7 cellular contexts compared by ENCODE assay signal in genomic region chr1:156383023-156383422, GRCh38. TPM values are rescaled to one million over a fixed set of nuclear protein-coding genes. Genes with fewer than 3 reads are reported as not detected.
DNase-seq lines count a peak whose midpoint lies in the region; ATAC-seq and TF ChIP-seq lines count a peak whose summit lies in the region.

No MANE protein-coding gene starts in this region.

- DNase-seq in RKO (ENCODE audit: low spot score), result peak; percentile 64
- DNase-seq in fibroblast of villous mesenchyme (ENCODE audit: low read depth), result peak; percentile 42
- peak in 3 of 5 donors; percentile 35 to 57 (median 49) for DNase-seq in ovary
- no peak for DNase-seq in type B pancreatic cell (ENCODE audit: extremely low spot score, unreplicated experiment)

- TF ChIP-seq CTCF in GM12874 (IDR thresholded peaks at IDR 0.05; ENCODE audit: insufficient read depth, low read depth, low read length), result peak; percentile 92
- TF ChIP-seq CTCF in KMS-11 (conservative IDR thresholded peaks at IDR 0.05; ENCODE audit: low read depth, low read length), result peak; percentile 100
- TF ChIP-seq CTCF in fibroblast of villous mesenchyme (IDR thresholded peaks at IDR 0.05; ENCODE audit: insufficient read depth, low read depth, low read length), result peak; percentile 90
- TF ChIP-seq CTCF in ovary (IDR thresholded peaks at IDR 0.05), result no peak
- TF ChIP-seq CTCF in type B pancreatic cell (conservative IDR thresholded peaks at IDR 0.05), result peak; percentile 87

- peaks cover 5% of the 10 kb centered on the region for H3K4me1 Mint-ChIP-seq in activated T-helper 17 cell treated with anti-CD3 and anti-CD28 coated beads, Interleukin-2, amount 50 U/mL, for 72 hours
- peaks cover 4% of the 10 kb centered on the region for H3K4me1 Mint-ChIP-seq in type B pancreatic cell (ENCODE audit: unreplicated experiment)

- no peak overlapping the region for H3K27ac ChIP-seq in KMS-11
- H3K27ac ChIP-seq in ovary, result no peak overlapping the region

- intact Hi-C loops in ovary (cut with DNase I), result loop anchor here in 2 of 4 donors (10.0 kb wide), 2 partner anchors 62 to 222 kb away; partner anchors contain the start of gene GPATCH4 (in 1 of the 2)

- no peaks in the 10 kb centered on the region for H3K79me2 ChIP-seq in KMS-11 (ENCODE audit: insufficient read depth, low read depth)

- ATAC-seq in activated T-helper 17 cell treated with anti-CD3 and anti-CD28 coated beads, Interleukin-2, amount 50 U/mL, for 72 hours (replicated peaks), result peak; percentile 88

- H3K9me3 ChIP-seq in ovary, result no peaks in the 10 kb centered on the region

- TF ChIP-seq EP300 in ovary (IDR thresholded peaks at IDR 0.05), result no peak

- no peaks in the 10 kb centered on the region for H3K4me1 ChIP-seq in KMS-11 (ENCODE audit: low read depth, poor library complexity, severe bottlenecking)
- peaks cover 3% of the 10 kb centered on the region for H3K4me1 ChIP-seq in ovary (ENCODE audit: insufficient read depth)

- no peaks in the 10 kb centered on the region for H3K36me3 ChIP-seq in KMS-11 (ENCODE audit: insufficient read depth)
- H3K36me3 ChIP-seq in ovary, result no peaks in the 10 kb centered on the region

- no peak for TF ChIP-seq POLR2A in ovary (IDR thresholded peaks at IDR 0.05)

- peaks cover 26% of the 10 kb centered on the region for H3K27me3 ChIP-seq in KMS-11 (ENCODE audit: insufficient read depth, low read depth)
- no peaks in the 10 kb centered on the region for H3K27me3 ChIP-seq in ovary

- no peak overlapping the region for H3K27ac Mint-ChIP-seq in activated T-helper 17 cell treated with anti-CD3 and anti-CD28 coated beads, Interleukin-2, amount 50 U/mL, for 72 hours
- H3K27ac Mint-ChIP-seq in type B pancreatic cell, result no peak overlapping the region

- no peak overlapping the region for H3K4me3 Mint-ChIP-seq in activated T-helper 17 cell treated with anti-CD3 and anti-CD28 coated beads, Interleukin-2, amount 50 U/mL, for 72 hours
- no peak overlapping the region for H3K4me3 Mint-ChIP-seq in type B pancreatic cell

- no peaks in the 10 kb centered on the region for H3K36me3 Mint-ChIP-seq in activated T-helper 17 cell treated with anti-CD3 and anti-CD28 coated beads, Interleukin-2, amount 50 U/mL, for 72 hours (ENCODE audit: low read depth)
- H3K36me3 Mint-ChIP-seq in type B pancreatic cell, result no peaks in the 10 kb centered on the region

- no peak overlapping the region for H3K9ac ChIP-seq in KMS-11

- H3K9me3 Mint-ChIP-seq in activated T-helper 17 cell treated with anti-CD3 and anti-CD28 coated beads, Interleukin-2, amount 50 U/mL, for 72 hours, result no peaks in the 10 kb centered on the region
- H3K9me3 Mint-ChIP-seq in type B pancreatic cell, result no peaks in the 10 kb centered on the region

- H4K20me1 ChIP-seq in KMS-11 (ENCODE audit: insufficient read depth), result no peaks in the 10 kb centered on the region

- peaks cover 14% of the 10 kb centered on the region for H3K27me3 Mint-ChIP-seq in activated T-helper 17 cell treated with anti-CD3 and anti-CD28 coated beads, Interleukin-2, amount 50 U/mL, for 72 hours
- H3K27me3 Mint-ChIP-seq in type B pancreatic cell, result peaks cover 42% of the 10 kb centered on the region

- no peak overlapping the region for H3K4me2 ChIP-seq in KMS-11

- H2AFZ ChIP-seq in KMS-11 (ENCODE audit: low read depth), result peak overlapping the region; percentile 8

- 54 to 70% (median 64%) methylated on average over 9 of the region's 9 CpGs for WGBS in ovary, 3 donors

- H3K4me3 ChIP-seq in KMS-11 (IDR thresholded peaks at IDR 0.05; ENCODE audit: insufficient read depth, low read depth, low read length) (no peak overlapping the region), fibroblast of villous mesenchyme (ENCODE audit: low read depth, low read length) (no peak overlapping the region), ovary (no peak overlapping the region)

RNA-seq across cellular contexts. Expression of gene RHBG, which starts 14.0 kb away (rescaled TPM):
- total RNA-seq in activated T-helper 17 cell treated with anti-CD3 and anti-CD28 coated beads, Interleukin-2, amount 50 U/mL, for 72 hours, result not detected
- total RNA-seq in fibroblast of villous mesenchyme (not detected in 2 replicates), ovary (10 to 100 TPM in 4 of 7 donors, 1 to 10 TPM in 3; 2.3 to 27.4 (median 13.6) TPM), type B pancreatic cell (ENCODE audit: low replicate concordance) (0.17 and 0.88 TPM in 2 replicates)
- polyA plus RNA-seq in ovary, result 10 to 100 TPM in 1 of 2 donors, 1 to 10 TPM in 1; 2.5 to 19.5 TPM

RNA-seq across cellular contexts. Expression of gene TSACC, which starts 44.7 kb away (rescaled TPM):
- total RNA-seq in activated T-helper 17 cell treated with anti-CD3 and anti-CD28 coated beads, Interleukin-2, amount 50 U/mL, for 72 hours, result 1 to 10 TPM in 1 of 2 donors, not detected in 1; 1.1 TPM
- total RNA-seq in fibroblast of villous mesenchyme, result not detected in 2 replicates
- not detected for total RNA-seq in ovary
- polyA plus RNA-seq in ovary, result under 1 TPM in 1 of 2 donors, not detected in 1; 1.00 TPM
- 0.63 TPM in 1 of 2 replicates, not detected in the other for total RNA-seq in type B pancreatic cell (ENCODE audit: low replicate concordance)

RNA-seq across cellular contexts. Expression of gene CCT3, which starts 44.9 kb away (rescaled TPM):
- total RNA-seq in activated T-helper 17 cell treated with anti-CD3 and anti-CD28 coated beads, Interleukin-2, amount 50 U/mL, for 72 hours, result 100 to 1,000 TPM; 185 to 405 TPM
- 268 and 431 TPM in 2 replicates for total RNA-seq in fibroblast of villous mesenchyme
- total RNA-seq in ovary, result 100 to 1,000 TPM; 157 to 228 (median 175) TPM
- polyA plus RNA-seq in ovary, result 100 to 1,000 TPM; 119 to 230 TPM
- total RNA-seq in type B pancreatic cell (ENCODE audit: low replicate concordance), result 209 and 301 TPM in 2 replicates

Comparison
In these comparisons a context has a peak if more than half of its experiments do, and no peak if none do; other contexts are left out.
1. CTCF ChIP-seq: peak in GM12874 (single experiment), KMS-11 (single experiment), fibroblast of villous mesenchyme (single experiment) and type B pancreatic cell (single experiment); none in ovary (0 of 3).